ENCODE assay signal across 36 cellular contexts in genomic region chr10:105112862-105113261, GRCh38.
"Had no signal": no experiment of that assay in that cellular context is flagged by ENCODE, and none has a peak within 500 bp of the region (broad histone marks: within the 10 kb centered on the region; RNA-seq: fewer than 3 reads in every experiment).

No MANE protein-coding gene starts in this region.

- H3K4me1 Mint-ChIP-seq: activated CD4-positive, alpha-beta memory T cell treated with anti-CD3 and anti-CD28 coated beads, Interleukin-2, amount 10 ng/mL, durations not matched to agents 7 days and 5 days; activated CD4-positive, alpha-beta T cell treated with anti-CD3 and anti-CD28 coated beads for 36 hours; activated CD4-positive, alpha-beta T cell treated with anti-CD3 and anti-CD28 coated beads, Interleukin-2, amount 10 ng/mL, durations not matched to agents 7 days and 5 days; activated CD8-positive, alpha-beta memory T cell treated with anti-CD3 and anti-CD28 coated beads, Interleukin-2, amount 10 ng/mL, durations not matched to agents 7 days and 5 days; activated naive CD4-positive, alpha-beta T cell treated with anti-CD3 and anti-CD28 coated beads, Interleukin-2, amount 10 ng/mL, durations not matched to agents 7 days and 5 days; activated naive CD4-positive, alpha-beta T cell treated with anti-CD3 and anti-CD28 coated beads, Interleukin-2, amount 50 U/mL, for 24 hours; activated naive CD8-positive, alpha-beta T cell treated with anti-CD3 and anti-CD28 coated beads, Interleukin-2, amount 10 ng/mL, durations not matched to agents 7 days and 5 days; activated naive CD8-positive, alpha-beta T cell treated with anti-CD3 and anti-CD28 coated beads, Interleukin-2, amount 50 U/mL, for 24 hours; central memory CD8-positive, alpha-beta T cell had no signal

- H3K27me3 ChIP-seq: ascending aorta, cardiac muscle cell had no signal

- H3K9me3 ChIP-seq: ascending aorta had no signal

- H3K27ac Mint-ChIP-seq: activated CD4-positive, alpha-beta memory T cell treated with anti-CD3 and anti-CD28 coated beads, Interleukin-2, amount 10 ng/mL, durations not matched to agents 7 days and 5 days; activated CD4-positive, alpha-beta T cell treated with anti-CD3 and anti-CD28 coated beads for 36 hours; activated CD4-positive, alpha-beta T cell treated with anti-CD3 and anti-CD28 coated beads, Interleukin-2, amount 10 ng/mL, durations not matched to agents 7 days and 5 days; activated CD8-positive, alpha-beta memory T cell treated with anti-CD3 and anti-CD28 coated beads, Interleukin-2, amount 10 ng/mL, durations not matched to agents 7 days and 5 days; activated CD8-positive, alpha-beta T cell treated with anti-CD3 and anti-CD28 coated beads, Interleukin-2, amount 10 ng/mL, durations not matched to agents 7 days and 5 days; activated naive CD4-positive, alpha-beta T cell treated with anti-CD3 and anti-CD28 coated beads, Interleukin-2, amount 10 ng/mL, durations not matched to agents 7 days and 5 days; activated naive CD4-positive, alpha-beta T cell treated with anti-CD3 and anti-CD28 coated beads, Interleukin-2, amount 50 U/mL, for 24 hours; activated naive CD8-positive, alpha-beta T cell; activated naive CD8-positive, alpha-beta T cell treated with anti-CD3 and anti-CD28 coated beads, Interleukin-2, amount 10 ng/mL, durations not matched to agents 7 days and 5 days; activated naive CD8-positive, alpha-beta T cell treated with anti-CD3 and anti-CD28 coated beads, Interleukin-2, amount 50 U/mL, for 24 hours; activated T-cell treated with anti-CD3 and anti-CD28 coated beads, Interleukin-2, amount 50 U/mL, for 24 hours; activated T-helper 2 cell treated with anti-CD3 and anti-CD28 coated beads, Interferon-gamma antibody, Interleukin-2, Interleukin-4, amounts not matched to agents 10 μg/mL and 5 μg/mL and 100 μg/mL, durations not matched to agents 14 hours and 24 hours and 36 hours; brain; T-helper 1 cell treated with Interleukin-12 subunit alpha and Interleukin-12 subunit beta and Interleukin-4 antibody, amounts not matched to agents 30 μg/mL and 1 μg/mL, for 36 hours; T-helper 2 cell treated with Interferon-gamma antibody and Interleukin-4, amounts not matched to agents 5 μg/mL and 100 μg/mL, for 36 hours had no signal

- H3K4me3 ChIP-seq: ascending aorta, cardiac muscle cell had no signal

- H3K4me3 Mint-ChIP-seq: activated CD4-positive, alpha-beta memory T cell treated with anti-CD3 and anti-CD28 coated beads, Interleukin-2, amount 10 ng/mL, durations not matched to agents 7 days and 5 days; activated CD4-positive, alpha-beta T cell treated with anti-CD3 and anti-CD28 coated beads for 36 hours; activated CD4-positive, alpha-beta T cell treated with anti-CD3 and anti-CD28 coated beads, Interleukin-2, amount 10 ng/mL, durations not matched to agents 7 days and 5 days; activated CD8-positive, alpha-beta memory T cell treated with anti-CD3 and anti-CD28 coated beads, Interleukin-2, amount 10 ng/mL, durations not matched to agents 7 days and 5 days; activated CD8-positive, alpha-beta T cell treated with anti-CD3 and anti-CD28 coated beads, Interleukin-2, amount 10 ng/mL, durations not matched to agents 7 days and 5 days; activated naive CD4-positive, alpha-beta T cell treated with anti-CD3 and anti-CD28 coated beads, Interleukin-2, amount 10 ng/mL, durations not matched to agents 7 days and 5 days; activated naive CD4-positive, alpha-beta T cell treated with anti-CD3 and anti-CD28 coated beads, Interleukin-2, amount 50 U/mL, for 24 hours; activated naive CD8-positive, alpha-beta T cell; activated naive CD8-positive, alpha-beta T cell treated with anti-CD3 and anti-CD28 coated beads, Interleukin-2, amount 10 ng/mL, durations not matched to agents 7 days and 5 days; activated naive CD8-positive, alpha-beta T cell treated with anti-CD3 and anti-CD28 coated beads, Interleukin-2, amount 50 U/mL, for 24 hours; activated T-cell treated with anti-CD3 and anti-CD28 coated beads, Interleukin-2, amount 50 U/mL, for 24 hours; brain; central memory CD8-positive, alpha-beta T cell; T-helper 1 cell treated with Interleukin-12 subunit alpha and Interleukin-12 subunit beta and Interleukin-4 antibody, amounts not matched to agents 30 μg/mL and 1 μg/mL, for 36 hours; T-helper 2 cell treated with Interferon-gamma antibody and Interleukin-4, amounts not matched to agents 5 μg/mL and 100 μg/mL, for 36 hours had no signal

- H3K27me3 Mint-ChIP-seq: activated CD4-positive, alpha-beta memory T cell treated with anti-CD3 and anti-CD28 coated beads, Interleukin-2, amount 10 ng/mL, durations not matched to agents 7 days and 5 days; activated CD4-positive, alpha-beta T cell treated with anti-CD3 and anti-CD28 coated beads, Interleukin-2, amount 10 ng/mL, durations not matched to agents 7 days and 5 days; activated CD8-positive, alpha-beta memory T cell treated with anti-CD3 and anti-CD28 coated beads, Interleukin-2, amount 10 ng/mL, durations not matched to agents 7 days and 5 days; activated naive CD4-positive, alpha-beta T cell treated with anti-CD3 and anti-CD28 coated beads, Interleukin-2, amount 10 ng/mL, durations not matched to agents 7 days and 5 days; activated naive CD4-positive, alpha-beta T cell treated with anti-CD3 and anti-CD28 coated beads, Interleukin-2, amount 50 U/mL, for 24 hours; activated naive CD8-positive, alpha-beta T cell; activated naive CD8-positive, alpha-beta T cell treated with anti-CD3 and anti-CD28 coated beads, Interleukin-2, amount 10 ng/mL, durations not matched to agents 7 days and 5 days; activated naive CD8-positive, alpha-beta T cell treated with anti-CD3 and anti-CD28 coated beads, Interleukin-2, amount 50 U/mL, for 24 hours; activated T-cell treated with anti-CD3 and anti-CD28 coated beads, Interleukin-2, amount 50 U/mL, for 24 hours; brain; central memory CD8-positive, alpha-beta T cell had no signal

- ATAC-seq: activated CD4-positive, alpha-beta T cell treated with anti-CD3 and anti-CD28 coated beads for 36 hours; activated CD4-positive, CD25-positive, alpha-beta regulatory T cell treated with anti-CD3 and anti-CD28 coated beads, Interleukin-2, amount 50 U/mL, for 24 hours; activated CD8-positive, alpha-beta memory T cell treated with anti-CD3 and anti-CD28 coated beads, Interleukin-2, amount 10 ng/mL, durations not matched to agents 7 days and 5 days; activated CD8-positive, alpha-beta T cell treated with anti-CD3 and anti-CD28 coated beads, Interleukin-2, amount 10 ng/mL, durations not matched to agents 7 days and 5 days; activated naive CD8-positive, alpha-beta T cell treated with anti-CD3 and anti-CD28 coated beads, Interleukin-2, amount 50 U/mL, for 24 hours had no signal

- H3K36me3 Mint-ChIP-seq: activated CD8-positive, alpha-beta memory T cell treated with anti-CD3 and anti-CD28 coated beads, Interleukin-2, amount 10 ng/mL, durations not matched to agents 7 days and 5 days; activated naive CD4-positive, alpha-beta T cell treated with anti-CD3 and anti-CD28 coated beads, Interleukin-2, amount 10 ng/mL, durations not matched to agents 7 days and 5 days; activated naive CD8-positive, alpha-beta T cell; activated naive CD8-positive, alpha-beta T cell treated with anti-CD3 and anti-CD28 coated beads, Interleukin-2, amount 10 ng/mL, durations not matched to agents 7 days and 5 days had no signal

- H3K36me3 ChIP-seq: ascending aorta, cardiac muscle cell had no signal

- H3K4me1 ChIP-seq: ascending aorta had no signal

- H3K9me3 Mint-ChIP-seq: activated naive CD4-positive, alpha-beta T cell treated with anti-CD3 and anti-CD28 coated beads, Interleukin-2, amount 10 ng/mL, durations not matched to agents 7 days and 5 days; activated naive CD8-positive, alpha-beta T cell treated with anti-CD3 and anti-CD28 coated beads, Interleukin-2, amount 10 ng/mL, durations not matched to agents 7 days and 5 days; activated naive CD8-positive, alpha-beta T cell treated with anti-CD3 and anti-CD28 coated beads, Interleukin-2, amount 50 U/mL, for 24 hours had no signal

- H3K27ac ChIP-seq: ascending aorta, cardiac muscle cell, VCaP had no signal

- DNase-seq: activated CD4-positive, alpha-beta memory T cell treated with anti-CD3 and anti-CD28 coated beads, Interleukin-2, amount 10 ng/mL, durations not matched to agents 7 days and 5 days; activated CD4-positive, alpha-beta T cell treated with anti-CD3 and anti-CD28 coated beads for 1 hour; activated CD4-positive, alpha-beta T cell treated with anti-CD3 and anti-CD28 coated beads for 36 hours; activated CD4-positive, alpha-beta T cell treated with anti-CD3 and anti-CD28 coated beads for 48 hours; activated CD4-positive, alpha-beta T cell treated with anti-CD3 and anti-CD28 coated beads, Interleukin-2, amount 10 ng/mL, durations not matched to agents 7 days and 5 days; activated CD4-positive, alpha-beta T cell treated with anti-CD3 and anti-CD28 coated beads, Interleukin-2, amount 50 U/mL, for 48 hours; activated CD4-positive, CD25-positive, alpha-beta regulatory T cell; activated CD8-positive, alpha-beta memory T cell treated with anti-CD3 and anti-CD28 coated beads for 24 hours; activated CD8-positive, alpha-beta memory T cell treated with anti-CD3 and anti-CD28 coated beads, Interleukin-2, amount 10 ng/mL, durations not matched to agents 7 days and 5 days; activated CD8-positive, alpha-beta memory T cell treated with anti-CD3 and anti-CD28 coated beads, Interleukin-2, amount 50 U/mL, for 48 hours; activated CD8-positive, alpha-beta T cell treated with anti-CD3 and anti-CD28 coated beads, Interleukin-2, amount 10 ng/mL, durations not matched to agents 7 days and 5 days; activated effector memory CD4-positive, alpha-beta T cell treated with Interleukin-2 at 50 U/mL for 16 hours; activated gamma-delta T cell; activated naive CD4-positive, alpha-beta T cell treated with anti-CD3 and anti-CD28 coated beads, Interleukin-2, amount 10 ng/mL, durations not matched to agents 7 days and 5 days; activated naive CD4-positive, alpha-beta T cell treated with Interleukin-2 at 50 U/mL for 16 hours; activated naive CD8-positive, alpha-beta T cell treated with anti-CD3 and anti-CD28 coated beads, Interleukin-2, amount 10 ng/mL, durations not matched to agents 7 days and 5 days; activated naive CD8-positive, alpha-beta T cell treated with anti-CD3 and anti-CD28 coated beads, Interleukin-2, amount 50 U/mL, for 24 hours; activated T-cell treated with anti-CD3 and anti-CD28 coated beads, Interleukin-2, amount 50 U/mL, for 24 hours; activated T-cell treated with anti-CD3 and anti-CD28 coated beads, Interleukin-2, amount 50 U/mL, for 48 hours; amygdala; anterior cingulate cortex; caudate nucleus; cerebellar nuclear complex; T-helper 2 cell; T-helper 9 cell had no signal
